ENCODE assay signal across 14 cellular contexts in genomic region chr1:95916616-95917015, GRCh38.
DNase-seq lines count a peak whose midpoint lies in the region; ATAC-seq and TF ChIP-seq lines count a peak whose summit lies in the region.
"Had no signal": no experiment of that assay in that cellular context is flagged by ENCODE, and none has a peak within 500 bp of the region (broad histone marks: within the 10 kb centered on the region; RNA-seq: fewer than 3 reads in every experiment).

No MANE protein-coding gene starts in this region.

- H3K36me3 ChIP-seq in left ventricle myocardium inferior (no peaks in the 10 kb centered on the region), RWPE2 (ENCODE audit: low read depth) (no peaks in the 10 kb centered on the region)
- H3K36me3 ChIP-seq: BLaER1 treated with 17β-estradiol and CSF1 and Interleukin-3, amounts not matched to agents 10 nM and 100 nM; heart left ventricle; neutrophil; vagina had no signal

- H3K4me1 ChIP-seq in left ventricle myocardium inferior (no peaks in the 10 kb centered on the region), RWPE2 (ENCODE audit: insufficient read depth, poor library complexity, severe bottlenecking) (no peaks in the 10 kb centered on the region)
- H3K4me1 ChIP-seq: BLaER1 treated with 17β-estradiol and CSF1 and Interleukin-3, amounts not matched to agents 10 nM and 100 nM; heart left ventricle; vagina had no signal

- peak; percentile 22 for TF ChIP-seq CTCF in left ventricle myocardium inferior (IDR thresholded peaks at IDR 0.05; ENCODE audit: borderline replicate concordance)
- peak; percentile 43 for TF ChIP-seq CTCF in RWPE2 (IDR thresholded peaks at IDR 0.05; ENCODE audit: poor library complexity, severe bottlenecking)
- TF ChIP-seq CTCF in fibroblast of the aortic adventitia (IDR thresholded peaks at IDR 0.05; ENCODE audit: insufficient read depth, low read length) = peak; percentile 46

- H3K9me3 ChIP-seq in left ventricle myocardium inferior (replicated peaks) (peaks cover 49% of the 10 kb centered on the region), RWPE2 (ENCODE audit: severe bottlenecking) (peaks cover 2% of the 10 kb centered on the region)
- H3K9me3 ChIP-seq: neutrophil had no signal

- H3K27ac ChIP-seq in left ventricle myocardium inferior (replicated peaks) (no peak overlapping the region), RWPE2 (ENCODE audit: poor library complexity, severe bottlenecking) (no peak overlapping the region)
- H3K27ac ChIP-seq: BLaER1 treated with 17β-estradiol and CSF1 and Interleukin-3, amounts not matched to agents 10 nM and 100 nM; heart left ventricle; neutrophil; vagina had no signal

- intact Hi-C loops in left ventricle myocardium inferior (cut with micrococcal nuclease) (no loop called here), Right ventricle myocardium superior (cut with DNase I) (no loop called here)

- no peaks in the 10 kb centered on the region for H3K27me3 ChIP-seq in left ventricle myocardium inferior (ENCODE audit: low read depth)
- no peaks in the 10 kb centered on the region for H3K27me3 ChIP-seq in RWPE2 (ENCODE audit: insufficient read depth, poor library complexity, severe bottlenecking)
- H3K27me3 ChIP-seq: BLaER1 treated with 17β-estradiol and CSF1 and Interleukin-3, amounts not matched to agents 10 nM and 100 nM; heart left ventricle; neutrophil; vagina had no signal

- no peak overlapping the region for H3K4me3 ChIP-seq in left ventricle myocardium inferior
- no peak overlapping the region for H3K4me3 ChIP-seq in RWPE2 (ENCODE audit: severe bottlenecking)
- no peak overlapping the region for H3K4me3 ChIP-seq in fibroblast of the aortic adventitia (ENCODE audit: low read depth, low read length)
- H3K4me3 ChIP-seq: BLaER1 treated with 17β-estradiol and CSF1 and Interleukin-3, amounts not matched to agents 10 nM and 100 nM; heart left ventricle; vagina had no signal

- no peak for DNase-seq in left ventricle myocardium inferior
- DNase-seq in Right ventricle myocardium superior = no peak
- DNase-seq in RWPE2 (ENCODE audit: low spot score) = no peak
- DNase-seq in fibroblast of the aortic adventitia (ENCODE audit: low read depth) = peak; percentile 21
- no peak for DNase-seq in NCI-H345 (lab: John Stamatoyannopoulos, UW)
- no peak for DNase-seq in stimulated activated CD4-positive, alpha-beta T cell treated with anti-CD3 and anti-CD28 coated beads, Interleukin-15, amount 100 ng/mL, for 24 hours
- DNase-seq: activated CD4-positive, alpha-beta T cell treated with anti-CD3 and anti-CD28 coated beads, Interleukin-2, amount 50 U/mL, for 48 hours; heart left ventricle; OCI-M1 had no signal

- ATAC-seq in Right ventricle myocardium superior (ENCODE audit: poor library complexity) (no peak), RWPE2 (ENCODE audit: low read depth) (no peak), GM19455 (IDR thresholded peaks at IDR 0.05; ENCODE audit: unreplicated experiment) (no peak), GM21526 (IDR thresholded peaks at IDR 0.05; ENCODE audit: low FRiP score, unreplicated experiment) (no peak)
- ATAC-seq: heart left ventricle had no signal
